In genomic region chr17:28549274-28550132, GRCh38 we compare ENCODE assay signal across 8 cellular contexts. TPM values are rescaled to one million over a fixed set of nuclear protein-coding genes. Genes with fewer than 3 reads are reported as not detected.
DNase-seq lines count a peak whose midpoint lies in the region; TF ChIP-seq lines count a peak whose summit lies in the region.

No MANE protein-coding gene starts in this region.

- H3K27ac Mint-ChIP-seq in IgD-negative memory B cell = peak overlapping the region; percentile 90 to 96 (median 90)

- TF ChIP-seq CTCF in GM12875 (IDR thresholded peaks at IDR 0.05; ENCODE audit: borderline replicate concordance, insufficient read depth, low read depth, low read length) = peak; percentile 46; the same call in 1 of the 2 replicates

- H3K4me3 Mint-ChIP-seq in IgD-negative memory B cell = peak overlapping the region; percentile 25 to 93 (median 85)

- peak overlapping the region; percentile 23 for H3K4me3 ChIP-seq in GM12875 (ENCODE audit: low read depth, low read length)

- H3K36me3 Mint-ChIP-seq in IgD-negative memory B cell = peaks cover 2% of the 10 kb centered on the region

- H3K4me1 Mint-ChIP-seq in IgD-negative memory B cell = peaks cover 43 to 50% (median 50%) of the 10 kb centered on the region in 3 donors

- H3K9me3 Mint-ChIP-seq in IgD-negative memory B cell = no peaks in the 10 kb centered on the region

- no peaks in the 10 kb centered on the region for H3K27me3 Mint-ChIP-seq in IgD-negative memory B cell

- DNase-seq in activated T-cell treated with anti-CD3 and anti-CD28 coated beads for 48 hours (ENCODE audit: low read depth) (peak; percentile 29), retina (peak; percentile 32), NCI-H526 (lab: John Stamatoyannopoulos, UW) (no peak), NCI-H1092 (lab: John Stamatoyannopoulos, UW) (no peak), NCI-H2107 (lab: John Stamatoyannopoulos, UW) (no peak)
- no peak for DNase-seq in NK-92 treated with Interleukin-12 subunit alpha and Interleukin-12 subunit beta, amount 100 ng/mL, for 24 hours (lab: John Stamatoyannopoulos, UW)

RNA-seq across cellular contexts. Expression of gene UNC119, which starts 2.9 kb away (rescaled TPM):
- 69.5 TPM for polyA plus RNA-seq in IgD-negative memory B cell

RNA-seq across cellular contexts. Expression of gene PIGS, which starts 21.8 kb away (rescaled TPM):
- polyA plus RNA-seq in IgD-negative memory B cell = 48.4 TPM

RNA-seq across cellular contexts. Expression of gene ALDOC, which starts 27.2 kb away (rescaled TPM):
- 28.0 TPM for polyA plus RNA-seq in IgD-negative memory B cell

RNA-seq across cellular contexts. Expression of gene FOXN1, which starts 43.4 kb away (rescaled TPM):
- not detected for polyA plus RNA-seq in IgD-negative memory B cell

RNA-seq across cellular contexts. Expression of gene SPAG5, which starts 49.3 kb away (rescaled TPM):
- 2.2 TPM for polyA plus RNA-seq in IgD-negative memory B cell

Comparison
In these comparisons a context has a peak if more than half of its experiments do, and no peak if none do; other contexts are left out.
1. DNase-seq: peak in activated T-cell treated with anti-CD3 and anti-CD28 coated beads for 48 hours (single experiment) and retina (single experiment); none in NK-92 treated with Interleukin-12 subunit alpha and Interleukin-12 subunit beta, amount 100 ng/mL, for 24 hours (single experiment), NCI-H526 (0 of 2), NCI-H1092 (single experiment) and NCI-H2107 (single experiment).